13 cellular contexts compared by ENCODE assay signal in the genomic region with DNA sequence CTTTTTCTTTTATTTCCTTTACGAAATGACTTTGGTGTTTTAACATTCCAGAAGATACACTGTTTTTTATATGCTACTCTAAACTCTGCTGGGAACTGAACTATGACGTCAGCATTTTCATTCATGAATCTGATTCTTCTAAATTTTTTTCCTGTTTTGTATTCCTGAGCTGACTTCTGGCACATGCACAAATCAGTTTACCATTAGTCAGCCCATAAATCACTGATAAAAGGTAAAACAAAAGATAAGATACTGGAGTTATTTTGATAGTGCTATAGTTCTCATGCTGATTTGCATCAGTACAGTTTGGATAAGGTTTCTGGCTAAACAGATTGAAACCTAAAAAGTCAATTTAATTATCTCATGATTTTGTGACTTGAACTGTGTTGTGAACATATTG. TPM values are rescaled to one million over a fixed set of nuclear protein-coding genes. Genes with fewer than 3 reads are reported as not detected.
DNase-seq lines count a peak whose midpoint lies in the region; ATAC-seq, FAIRE-seq and TF ChIP-seq lines count a peak whose summit lies in the region.
"Had no signal": no experiment of that assay in that cellular context is flagged by ENCODE, and none has a peak within 500 bp of the region (broad histone marks: within the 10 kb centered on the region; RNA-seq: fewer than 3 reads in every experiment).

No MANE protein-coding gene starts in this region.

- peak; percentile 85 for FAIRE-seq in islet of Langerhans (lab: Jason Lieb, UNC)
- FAIRE-seq: urothelium cell line had no signal

- H3K27me3 ChIP-seq in left ventricle myocardium inferior (ENCODE audit: low read depth) (no peaks in the 10 kb centered on the region), thoracic aorta (replicated peaks; ENCODE audit: insufficient read depth) (no peaks in the 10 kb centered on the region)

- H3K4me1 ChIP-seq in left ventricle myocardium inferior (peaks cover 84% of the 10 kb centered on the region), thoracic aorta (ENCODE audit: control insufficient read depth in 1 of 2, low read depth in 2 of 2) (peaks cover 54 to 77% of the 10 kb centered on the region in 2 donors)

- intact Hi-C loops in left ventricle myocardium inferior (cut with micrococcal nuclease): no loop called here
- intact Hi-C loops in left ventricle myocardium superior (cut with micrococcal nuclease): loop anchor here (10.0 kb wide), 1 partner anchor 419 kb away; no protein-coding TSS in a partner anchor

- ATAC-seq in left ventricle myocardium superior: no peak
- no peak for ATAC-seq in thoracic aorta (ENCODE audit: insufficient number of reproducible peaks, low FRiP score, low read depth)

- DNase-seq in left ventricle myocardium inferior (no peak), left ventricle myocardium superior (no peak), astrocyte of the hippocampus (ENCODE audit: low read depth, low spot score) (peak; percentile 73), thoracic aorta (ENCODE audit: low spot score) (no peak), NCI-H510A treated with DMSO at 0.1 percent for 48 hours (lab: John Stamatoyannopoulos, UW) (no peak), ureter (ENCODE audit: low spot score) (no peak), NCI-H2107 treated with DMSO at 0.1 percent for 48 hours (lab: John Stamatoyannopoulos, UW; ENCODE audit: unreplicated experiment) (no peak)
- DNase-seq: activated CD4-positive, alpha-beta T cell treated with anti-CD3 and anti-CD28 coated beads for 4 hours; erythroblast; NCI-H187; nephron progenitor cell had no signal

- H3K9me3 ChIP-seq in left ventricle myocardium inferior (replicated peaks): no peaks in the 10 kb centered on the region
- no peaks in the 10 kb centered on the region for H3K9me3 ChIP-seq in thoracic aorta

- H3K27ac ChIP-seq in left ventricle myocardium inferior (replicated peaks): peak overlapping the region; percentile 45
- H3K27ac ChIP-seq in thoracic aorta: peak overlapping the region in 1 of 2 donors; percentile 45

- H3K36me3 ChIP-seq in left ventricle myocardium inferior: no peaks in the 10 kb centered on the region
- H3K36me3 ChIP-seq in thoracic aorta: no peaks in the 10 kb centered on the region

- H3K4me3 ChIP-seq in left ventricle myocardium inferior (no peak overlapping the region), thoracic aorta (peak overlapping the region; percentile 36)

- TF ChIP-seq CTCF in left ventricle myocardium inferior (IDR thresholded peaks at IDR 0.05; ENCODE audit: borderline replicate concordance): no peak
- TF ChIP-seq CTCF in thoracic aorta (IDR thresholded peaks at IDR 0.05): no peak

RNA-seq across cellular contexts. Expression of gene CAMTA1, which starts 10.4 kb away (rescaled TPM):
- total RNA-seq in left ventricle myocardium inferior (160 TPM), left ventricle myocardium superior (166 TPM), thoracic aorta (100 to 1,000 TPM; 105 to 113 TPM), ureter (88.1 TPM)
